Comparison of ENCODE assay signal across 1 cellular context in the genomic region with DNA sequence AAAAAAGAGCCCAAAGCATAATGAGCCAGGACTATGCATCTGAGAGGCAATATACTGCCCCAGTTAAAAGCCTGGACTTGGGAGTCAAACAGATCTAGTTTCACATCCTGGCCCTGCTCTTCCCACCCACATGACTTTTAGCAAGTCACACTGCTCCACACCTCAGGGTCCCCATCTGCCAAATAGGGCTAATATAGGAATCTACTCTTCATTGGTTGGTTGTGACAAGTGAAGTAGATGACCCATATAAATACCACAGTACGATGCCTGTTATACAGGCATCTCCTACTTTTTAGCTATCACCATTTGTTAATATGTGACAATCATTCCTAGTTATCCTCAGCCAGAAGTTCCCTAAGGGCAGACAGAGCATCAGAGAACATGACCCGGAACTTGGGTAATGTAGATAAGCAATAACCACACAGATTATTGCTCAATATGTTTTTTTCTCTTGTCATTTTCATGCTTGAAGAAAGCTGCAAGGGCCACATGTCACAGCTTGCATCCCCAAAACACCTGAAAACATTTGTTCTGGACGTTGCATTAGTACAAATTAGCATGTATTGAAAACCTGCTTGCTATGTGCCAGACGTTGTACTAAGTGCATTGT.
TF ChIP-seq lines count a peak whose summit lies in the region.

No MANE protein-coding gene starts in this region.

TF ChIP-seq in HEK293, 187 proteins besides CTCF, POLR2A, EP300 and RAD21 (continued from another document):
- TF ChIP-seq, protein P1, sequence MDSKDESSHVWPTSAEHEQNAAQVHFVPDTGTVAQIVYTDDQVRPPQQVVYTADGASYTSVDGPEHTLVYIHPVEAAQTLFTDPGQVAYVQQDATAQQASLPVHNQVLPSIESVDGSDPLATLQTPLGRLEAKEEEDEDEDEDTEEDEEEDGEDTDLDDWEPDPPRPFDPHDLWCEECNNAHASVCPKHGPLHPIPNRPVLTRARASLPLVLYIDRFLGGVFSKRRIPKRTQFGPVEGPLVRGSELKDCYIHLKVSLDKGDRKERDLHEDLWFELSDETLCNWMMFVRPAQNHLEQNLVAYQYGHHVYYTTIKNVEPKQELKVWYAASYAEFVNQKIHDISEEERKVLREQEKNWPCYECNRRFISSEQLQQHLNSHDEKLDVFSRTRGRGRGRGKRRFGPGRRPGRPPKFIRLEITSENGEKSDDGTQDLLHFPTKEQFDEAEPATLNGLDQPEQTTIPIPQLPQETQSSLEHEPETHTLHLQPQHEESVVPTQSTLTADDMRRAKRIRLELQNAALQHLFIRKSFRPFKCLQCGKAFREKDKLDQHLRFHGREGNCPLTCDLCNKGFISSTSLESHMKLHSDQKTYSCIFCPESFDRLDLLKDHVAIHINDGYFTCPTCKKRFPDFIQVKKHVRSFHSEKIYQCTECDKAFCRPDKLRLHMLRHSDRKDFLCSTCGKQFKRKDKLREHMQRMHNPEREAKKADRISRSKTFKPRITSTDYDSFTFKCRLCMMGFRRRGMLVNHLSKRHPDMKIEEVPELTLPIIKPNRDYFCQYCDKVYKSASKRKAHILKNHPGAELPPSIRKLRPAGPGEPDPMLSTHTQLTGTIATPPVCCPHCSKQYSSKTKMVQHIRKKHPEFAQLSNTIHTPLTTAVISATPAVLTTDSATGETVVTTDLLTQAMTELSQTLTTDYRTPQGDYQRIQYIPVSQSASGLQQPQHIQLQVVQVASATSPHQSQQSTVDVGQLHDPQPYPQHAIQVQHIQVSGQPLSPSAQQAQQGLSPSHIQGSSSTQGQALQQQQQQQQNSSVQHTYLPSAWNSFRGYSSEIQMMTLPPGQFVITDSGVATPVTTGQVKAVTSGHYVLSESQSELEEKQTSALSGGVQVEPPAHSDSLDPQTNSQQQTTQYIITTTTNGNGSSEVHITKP (tag by site-specific recombination; IDR thresholded peaks at IDR 0.05) = peak; percentile 12; the same call in 1 of the 2 replicates
- TF ChIP-seq ZFHX2 (tag by site-specific recombination; conservative IDR thresholded peaks at IDR 0.05) = 0 out of 2 replicates have a peak, but pooled peaks have one; percentile 8
